8 cellular contexts compared by ENCODE assay signal in genomic region chr13:52011690-52012511, GRCh38. TPM values are rescaled to one million over a fixed set of nuclear protein-coding genes. Genes with fewer than 3 reads are reported as not detected.
DNase-seq lines count a peak whose midpoint lies in the region; ATAC-seq and TF ChIP-seq lines count a peak whose summit lies in the region.

TSS of gene ALG11 (plus strand) at chr13:52012398. CDS start at chr13:52012419, 21 bp downstream.

- H3K9me3 ChIP-seq in T-helper 17 cell (ENCODE audit: control insufficient read depth, low read length, poor library complexity, severe bottlenecking) (no peaks in the 10 kb centered on the region), right atrium auricular region (no peaks in the 10 kb centered on the region), uterus (no peaks in the 10 kb centered on the region)

- H3K4me3 Mint-ChIP-seq in T-helper 17 cell = peak within 1 kb of the TSS; percentile 95

- H3K36me3 ChIP-seq in right atrium auricular region (no peaks in the 10 kb centered on the region), uterus (no peaks in the 10 kb centered on the region)

- H3K27me3 ChIP-seq in right atrium auricular region (no peaks in the 10 kb centered on the region), uterus (no peaks in the 10 kb centered on the region)

- H3K27me3 Mint-ChIP-seq in T-helper 17 cell = peaks cover 36% of the 10 kb centered on the region

- H3K4me1 ChIP-seq in right atrium auricular region (peaks cover 0 to 22% of the 10 kb centered on the region in 2 donors), uterus (peaks cover 0 to 5% of the 10 kb centered on the region in 2 donors)

- H3K4me3 ChIP-seq in right atrium auricular region (peak within 1 kb of the TSS; percentile 81 to 90), uterus (peak within 1 kb of the TSS; percentile 85 to 91)

- ATAC-seq in HG02885 (IDR thresholded peaks at IDR 0.05; ENCODE audit: poor library complexity, unreplicated experiment) (peak; percentile 99), T-helper 17 cell (peak; percentile 99)

- H3K27ac ChIP-seq in angular gyrus (ENCODE audit: low read depth, low read length) = peak within 1 kb of the TSS; percentile 37
- peak within 1 kb of the TSS; percentile 81 to 89 for H3K27ac ChIP-seq in right atrium auricular region
- peak within 1 kb of the TSS; percentile 76 to 83 for H3K27ac ChIP-seq in uterus

- TF ChIP-seq POLR2A in GM15510 (IDR thresholded peaks at IDR 0.05; ENCODE audit: borderline replicate concordance, extremely low read depth, insufficient read length) = peak; percentile 81
- peak in 1 of 2 donors; percentile 42 for TF ChIP-seq POLR2A in uterus (IDR thresholded peaks at IDR 0.05)

- peaks cover 7% of the 10 kb centered on the region for H3K36me3 Mint-ChIP-seq in T-helper 17 cell (ENCODE audit: low read depth)

- peaks cover 13% of the 10 kb centered on the region for H3K4me1 Mint-ChIP-seq in T-helper 17 cell

- no peak for TF ChIP-seq CTCF in right atrium auricular region (IDR thresholded peaks at IDR 0.05)
- TF ChIP-seq CTCF in uterus (IDR thresholded peaks at IDR 0.05) = no peak

- DNase-seq in NCI-H1694 treated with DMSO at 0.1 percent for 48 hours (lab: John Stamatoyannopoulos, UW) (peak; percentile 96), T-helper 17 cell (peak; percentile 96 to 100 (median 99)), right atrium auricular region (ENCODE audit: low spot score) (peak; percentile 100), pulmonary artery endothelial cell (ENCODE audit: low read depth, low spot score) (peak; percentile 92), uterus (peak; percentile 99 to 100)

- intact Hi-C loops in uterus (cut with DNase I; ENCODE audit: low total_unique reads) = no loop called here

- H3K27ac Mint-ChIP-seq in T-helper 17 cell = peak within 1 kb of the TSS; percentile 94

RNA-seq across cellular contexts. Expression of gene ALG11, which starts in this region (rescaled TPM):
- 10 to 100 TPM; 23.8 to 27.5 TPM for total RNA-seq in T-helper 17 cell
- total RNA-seq in right atrium auricular region = 10 to 100 TPM; 10.5 to 19.2 TPM
- total RNA-seq in pulmonary artery endothelial cell = 12.5 and 23.4 TPM in 2 replicates
- 10 to 100 TPM in 3 of 4 donors, 1 to 10 TPM in 1; 5.0 to 68.9 (median 28.8) TPM for total RNA-seq in uterus

Comparison
In these comparisons a context has a peak if more than half of its experiments do, and no peak if none do; other contexts are left out.
1. Peak in every context shown above with its lines: DNase-seq, ATAC-seq, H3K4me3 ChIP-seq and H3K27ac ChIP-seq.